In genomic region chr15:40098489-40099261, GRCh38 we compare ENCODE assay signal across 8 cellular contexts. TPM values are rescaled to one million over a fixed set of nuclear protein-coding genes. Genes with fewer than 3 reads are reported as not detected.
DNase-seq lines count a peak whose midpoint lies in the region; ATAC-seq, FAIRE-seq and TF ChIP-seq lines count a peak whose summit lies in the region.

No MANE protein-coding gene starts in this region.

- POLR2A ChIA-PET in activated CD4-positive, alpha-beta T cell treated with anti-CD3 and anti-CD28 coated beads for 36 hours (lab: Charles Lee) = interaction anchor here (0.6 to 1.1 kb wide), 3 partner anchors 8 to 342 kb away, joined by 4 to 9 read pairs (median 5); partner anchors contain the start of gene BAHD1

- H3K4me1 ChIP-seq in BE2C = peaks cover 44% of the 10 kb centered on the region

- peak overlapping the region; percentile 65 for H3K4me3 Mint-ChIP-seq in activated CD4-positive, alpha-beta T cell treated with anti-CD3 and anti-CD28 coated beads for 36 hours

- DNase-seq in BE2C (peak; percentile 84), GM19239 (ENCODE audit: insufficient read length, low spot score) (peak; percentile 86), NCI-H2227 (lab: John Stamatoyannopoulos, UW; ENCODE audit: unreplicated experiment) (peak; percentile 78), coronary artery (ENCODE audit: low spot score) (peak; percentile 87), lung microvascular endothelial cell (ENCODE audit: low read depth in 2 of 2) (peak; percentile 97 to 98)
- DNase-seq in activated CD4-positive, alpha-beta T cell treated with anti-CD3 and anti-CD28 coated beads for 36 hours = peak; percentile 87
- DNase-seq in stimulated activated CD8-positive, alpha-beta memory T cell treated with anti-CD3 and anti-CD28 coated beads, Interleukin-12 subunit alpha, Interleukin-12 subunit beta, amount 100 ng/mL, for 24 hours (ENCODE audit: extremely low read depth) = peak; percentile 45

- TF ChIP-seq CTCF in BE2C (IDR thresholded peaks at IDR 0.05; ENCODE audit: low read depth, low read length) (no peak), coronary artery (IDR thresholded peaks at IDR 0.05) (no peak)

- H3K9me3 ChIP-seq in BE2C = no peaks in the 10 kb centered on the region

- H3K27ac Mint-ChIP-seq in activated CD4-positive, alpha-beta T cell treated with anti-CD3 and anti-CD28 coated beads for 36 hours = peak overlapping the region; percentile 97

- intact Hi-C loops in activated CD4-positive, alpha-beta T cell treated with anti-CD3 and anti-CD28 coated beads for 36 hours (cut with DNase I, micrococcal nuclease) = loop anchor here (1.0 to 5.0 kb wide), 4 partner anchors 8 to 471 kb away; partner anchors contain the start of gene FSIP1 (in 1 of the 2)

- CTCF ChIA-PET in activated CD4-positive, alpha-beta T cell treated with anti-CD3 and anti-CD28 coated beads for 36 hours (lab: Charles Lee) = interaction anchor here (0.6 to 8.1 kb wide), 11 partner anchors 9 to 270 kb away, joined by 3 to 85 read pairs (median 4); partner anchors contain the start of gene BMF

- H3K27ac ChIP-seq in coronary artery = peak overlapping the region; percentile 82 to 89

- no peaks in the 10 kb centered on the region for H3K36me3 Mint-ChIP-seq in activated CD4-positive, alpha-beta T cell treated with anti-CD3 and anti-CD28 coated beads for 36 hours (ENCODE audit: low read depth)

- no peaks in the 10 kb centered on the region for H3K36me3 ChIP-seq in BE2C

- peaks cover 81% of the 10 kb centered on the region for H3K4me1 Mint-ChIP-seq in activated CD4-positive, alpha-beta T cell treated with anti-CD3 and anti-CD28 coated beads for 36 hours

- no peaks in the 10 kb centered on the region for H3K9me3 Mint-ChIP-seq in activated CD4-positive, alpha-beta T cell treated with anti-CD3 and anti-CD28 coated beads for 36 hours (ENCODE audit: low read depth)

- no peaks in the 10 kb centered on the region for H3K27me3 ChIP-seq in BE2C

- H3K4me3 ChIP-seq in BE2C (ENCODE audit: low read depth, low read length) (no peak overlapping the region; the same call in 1 of the 2 replicates), coronary artery (peak overlapping the region; percentile 34)

- H3K27me3 Mint-ChIP-seq in activated CD4-positive, alpha-beta T cell treated with anti-CD3 and anti-CD28 coated beads for 36 hours = no peaks in the 10 kb centered on the region

- peak; percentile 71 for ATAC-seq in HG03342 (IDR thresholded peaks at IDR 0.05; ENCODE audit: unreplicated experiment)
- peak; percentile 94 for ATAC-seq in activated CD4-positive, alpha-beta T cell treated with anti-CD3 and anti-CD28 coated beads for 36 hours

- peak; percentile 97 for FAIRE-seq in GM19239 (lab: Jason Lieb, UNC)

RNA-seq across cellular contexts. Expression of gene BMF, which starts 10.0 kb away (rescaled TPM):
- 17.1 TPM for polyA plus RNA-seq in BE2C (2012; ENCODE audit: insufficient read depth, insufficient read length, low read depth)
- 1 to 10 TPM; 7.6 to 8.4 TPM for total RNA-seq in activated CD4-positive, alpha-beta T cell treated with anti-CD3 and anti-CD28 coated beads for 36 hours
- 2.0 and 3.7 TPM in 2 replicates for total RNA-seq in lung microvascular endothelial cell

RNA-seq across cellular contexts. Expression of gene SRP14, which starts 59.7 kb away (rescaled TPM):
- polyA plus RNA-seq in BE2C (2012; ENCODE audit: insufficient read depth, insufficient read length, low read depth) = 615 TPM
- 100 to 1,000 TPM; 124 to 157 TPM for total RNA-seq in activated CD4-positive, alpha-beta T cell treated with anti-CD3 and anti-CD28 coated beads for 36 hours
- 158 and 164 TPM in 2 replicates for total RNA-seq in lung microvascular endothelial cell

Comparison
In these comparisons a context has a peak if more than half of its experiments do, and no peak if none do; other contexts are left out.
1. DNase-seq: peak in every context shown above with its lines; median percentile 98 in lung microvascular endothelial cell; 87 in activated CD4-positive, alpha-beta T cell treated with anti-CD3 and anti-CD28 coated beads for 36 hours; 87 in coronary artery; 86 in GM19239; 84 in BE2C; 78 in NCI-H2227; 45 in stimulated activated CD8-positive, alpha-beta memory T cell treated with anti-CD3 and anti-CD28 coated beads, Interleukin-12 subunit alpha, Interleukin-12 subunit beta, amount 100 ng/mL, for 24 hours.